In the genomic region with DNA sequence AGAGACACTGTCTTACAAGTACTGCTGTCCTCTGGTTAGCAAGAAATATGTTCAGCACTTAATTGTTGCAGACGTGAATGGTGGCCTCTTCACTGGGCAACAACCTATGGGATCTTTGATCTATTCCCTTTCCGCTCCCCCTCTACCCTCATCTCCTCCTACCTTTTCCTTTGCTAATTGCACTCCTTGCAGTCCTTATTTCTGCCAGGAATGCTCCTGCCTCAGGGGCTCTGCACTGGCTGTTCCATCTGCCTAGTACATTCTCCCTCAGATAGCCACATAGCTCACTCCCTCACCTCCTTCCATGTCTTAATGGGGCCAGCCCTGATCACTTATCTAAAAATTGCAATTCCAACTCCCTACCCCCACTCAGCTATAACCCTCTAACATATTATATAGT, we compare ENCODE assay signal across 19 cellular contexts. TPM values are rescaled to one million over a fixed set of nuclear protein-coding genes. Genes with fewer than 3 reads are reported as not detected.
A peak's percentile ranks its signal among the peaks of the same experiment; 100 is the strongest.
DNase-seq lines count a peak whose midpoint lies in the region; ATAC-seq, FAIRE-seq and TF ChIP-seq lines count a peak whose summit lies in the region.
"Had no signal": no experiment of that assay in that cellular context is flagged by ENCODE, and none has a peak within 500 bp of the region (broad histone marks: within the 10 kb centered on the region; RNA-seq: fewer than 3 reads in every experiment).

No MANE protein-coding gene starts in this region.

- no peak for TF ChIP-seq CTCF in GM23338 (conservative IDR thresholded peaks at IDR 0.05; ENCODE audit: low read depth in 2 of 2)
- TF ChIP-seq CTCF in H1 (IDR thresholded peaks at IDR 0.05; ENCODE audit: control extremely low read depth in 1 of 3, insufficient read depth in 1 of 3, low read depth in 1 of 3, low read length in 3 of 3): no peak
- no peak for TF ChIP-seq CTCF in lung (IDR thresholded peaks at IDR 0.05; ENCODE audit: control extremely low read depth, extremely low read depth)

- no peak overlapping the region for H2BK12ac ChIP-seq in H1 (ENCODE audit: low read depth, low read length)

- H3K23me2 ChIP-seq in H1 (ENCODE audit: low read depth, low read length): no peaks in the 10 kb centered on the region; the same call in 1 of the 2 replicates

- no peak overlapping the region for H3K18ac ChIP-seq in H1 (ENCODE audit: extremely low read depth, low read length)

- no peaks in the 10 kb centered on the region for H3K9me3 ChIP-seq in H1 (ENCODE audit: insufficient read depth in 2 of 2, low read depth in 1 of 2, low read length in 1 of 2)
- no peaks in the 10 kb centered on the region for H3K9me3 ChIP-seq in lung (ENCODE audit: control insufficient read depth in 2 of 2, insufficient read depth in 1 of 2, low read length in 1 of 2)
- no peaks in the 10 kb centered on the region for H3K9me3 ChIP-seq in SJCRH30 (replicated peaks)
- H3K9me3 ChIP-seq: BE2C, Caco-2 had no signal

- TF ChIP-seq POLR2A in H1 (IDR thresholded peaks at IDR 0.05; ENCODE audit: control extremely low read depth in 1 of 2, low read depth in 2 of 2, low read length in 2 of 2): no peak

- peaks cover 7% of the 10 kb centered on the region; the same call in 1 of the 2 replicates for H3F3A ChIP-seq in GM23338 (replicated peaks; ENCODE audit: low read depth)

- no peak overlapping the region for H2BK15ac ChIP-seq in H1 (ENCODE audit: low read length)

- H4K91ac ChIP-seq in H1 (replicated peaks; ENCODE audit: insufficient read length, low read length): no peak overlapping the region

- H2BK20ac ChIP-seq in H1 (ENCODE audit: low read length): no peak overlapping the region

- no peaks in the 10 kb centered on the region for H3K36me3 ChIP-seq in GM23338 (ENCODE audit: insufficient read depth)
- no peaks in the 10 kb centered on the region for H3K36me3 ChIP-seq in H1 (ENCODE audit: control insufficient read depth in 2 of 4, insufficient read depth in 4 of 4, low read length in 3 of 4)
- no peaks in the 10 kb centered on the region for H3K36me3 ChIP-seq in lung (ENCODE audit: control insufficient read depth in 2 of 2, insufficient read depth in 2 of 2, low read length in 2 of 2)
- H3K36me3 ChIP-seq in SJCRH30: no peaks in the 10 kb centered on the region
- H3K36me3 ChIP-seq: BE2C had no signal

- no peaks in the 10 kb centered on the region for H3K9me3 Mint-ChIP-seq in GM23338
- peaks cover 0 to 7% (median 0%) of the 10 kb centered on the region in 9 donors for H3K9me3 Mint-ChIP-seq in naive thymus-derived CD8-positive, alpha-beta T cell
- H3K9me3 Mint-ChIP-seq: HFFc6 had no signal

- H3K4me3 ChIP-seq in GM23338 (no peak overlapping the region), H1 (ENCODE audit: extremely low read depth in 1 of 4, insufficient read depth in 2 of 4, low read depth in 3 of 4, low read length in 4 of 4) (no peak overlapping the region), lung (no peak overlapping the region), SJCRH30 (no peak overlapping the region)

- no peak overlapping the region for H2AK5ac ChIP-seq in H1 (ENCODE audit: low read depth, low read length)

- no peak for TF ChIP-seq EP300 in H1 (IDR thresholded peaks at IDR 0.05; ENCODE audit: borderline replicate concordance in 1 of 2, low read depth in 2 of 2, low read length in 2 of 2)

- no peak overlapping the region; the same call in 1 of the 2 replicates for H3K27ac Mint-ChIP-seq in GM23338
- H3K27ac Mint-ChIP-seq in naive thymus-derived CD8-positive, alpha-beta T cell: peak overlapping the region in 1 of 10 donors; percentile 15
- H3K27ac Mint-ChIP-seq: CD4-positive, CD25-positive, alpha-beta regulatory T cell; HFFc6 had no signal

- no peak overlapping the region for H3K56ac ChIP-seq in H1 (replicated peaks; ENCODE audit: insufficient read length, low read depth, low read length)

- no peak overlapping the region for H3K4me3 Mint-ChIP-seq in GM23338
- H3K4me3 Mint-ChIP-seq in naive thymus-derived CD8-positive, alpha-beta T cell: no peak overlapping the region
- H3K4me3 Mint-ChIP-seq: HFFc6 had no signal

- DNase-seq in GM23338 (ENCODE audit: low spot score) (peak; percentile 17), H1 (ENCODE audit: low read depth in 1 of 2, low spot score in 2 of 2) (no peak), lung (ENCODE audit: low spot score) (peak; percentile 10), SJCRH30 (no peak)
- DNase-seq in naive thymus-derived CD8-positive, alpha-beta T cell: no peak
- DNase-seq: ACHN; BE2C; C1 segment of cervical spinal cord; Caco-2; CD4-positive, CD25-positive, alpha-beta regulatory T cell; GDM1; HCEC 1CT; HFFc6 had no signal

- no peak overlapping the region for H3K4me2 ChIP-seq in GM23338
- H3K4me2 ChIP-seq in H1 (ENCODE audit: insufficient read depth in 1 of 2, low read depth in 2 of 2, low read length in 2 of 2): no peak overlapping the region
- H3K4me2 ChIP-seq: KMS-11 had no signal

- no peaks in the 10 kb centered on the region for H3K9me2 ChIP-seq in GM23338 (ENCODE audit: insufficient read depth)

- no peaks in the 10 kb centered on the region for H3K27me3 Mint-ChIP-seq in GM23338 (ENCODE audit: insufficient read depth, low read depth, poor library complexity)
- peaks cover 0 to 1% (median 0%) of the 10 kb centered on the region in 5 donors for H3K27me3 Mint-ChIP-seq in naive thymus-derived CD8-positive, alpha-beta T cell

- no peaks in the 10 kb centered on the region for H4K20me1 ChIP-seq in GM23338 (replicated peaks; ENCODE audit: insufficient read depth)
- no peaks in the 10 kb centered on the region for H4K20me1 ChIP-seq in H1 (replicated peaks in 1 of 2; ENCODE audit: control insufficient read depth in 1 of 2, insufficient read depth in 2 of 2, low read length in 2 of 2)

- FAIRE-seq in H1 (lab: Jason Lieb, UNC): no peak
- FAIRE-seq: A204.1, D721Med had no signal

- H3K36me3 Mint-ChIP-seq in GM23338 (ENCODE audit: low read depth): no peaks in the 10 kb centered on the region
- H3K36me3 Mint-ChIP-seq in naive thymus-derived CD8-positive, alpha-beta T cell: no peaks in the 10 kb centered on the region
- H3K36me3 Mint-ChIP-seq: CD4-positive, CD25-positive, alpha-beta regulatory T cell had no signal

- peak overlapping the region; percentile 79; the same call in 1 of the 2 replicates for H2AFZ ChIP-seq in GM23338
- peak overlapping the region; percentile 48; the same call in 1 of the 2 replicates for H2AFZ ChIP-seq in H1 (ENCODE audit: low read length)

- no peak overlapping the region for H3K4ac ChIP-seq in H1 (replicated peaks; ENCODE audit: insufficient read length, low read depth, low read length)

- no peak overlapping the region for H3K14ac ChIP-seq in H1 (ENCODE audit: insufficient read length)

- H3K9ac ChIP-seq in H1 (replicated peaks in 1 of 4; ENCODE audit: extremely low read depth in 1 of 4, low read depth in 3 of 4, low read length in 3 of 4): no peak overlapping the region
- H3K9ac ChIP-seq: KMS-11 had no signal

- H4K5ac ChIP-seq in H1 (ENCODE audit: insufficient read length, low read depth, low read length): no peak overlapping the region

- no peak overlapping the region for H4K8ac ChIP-seq in H1 (ENCODE audit: extremely low read depth, insufficient read depth, low read length)

- POLR2A ChIA-PET in H1 (lab: Charles Lee; ENCODE audit: partially characterized antibody): no interaction called here
- POLR2A ChIA-PET in naive thymus-derived CD8-positive, alpha-beta T cell (lab: Charles Lee): no interaction called here

- no peak overlapping the region for H2BK120ac ChIP-seq in H1 (replicated peaks; ENCODE audit: low read depth, low read length)

- no peak for TF ChIP-seq RAD21 in H1 (IDR thresholded peaks at IDR 0.05 in 1 of 2, conservative IDR thresholded peaks at IDR 0.05 in 1 of 2; ENCODE audit: low read depth in 2 of 2, low read length in 2 of 2)

- H3K79me2 ChIP-seq in GM23338 (replicated peaks; ENCODE audit: insufficient read depth) (no peaks in the 10 kb centered on the region), H1 (ENCODE audit: control insufficient read depth in 1 of 2, insufficient read depth in 2 of 2, low read length in 2 of 2) (no peaks in the 10 kb centered on the region)

- H3K23ac ChIP-seq in H1 (ENCODE audit: insufficient read length): no peak overlapping the region

- no peaks in the 10 kb centered on the region for H3K79me1 ChIP-seq in H1 (ENCODE audit: low read depth, low read length)

- ATAC-seq in GM23338 (no peak), lung (ENCODE audit: insufficient read depth, low FRiP score) (no peak), HG02938 (IDR thresholded peaks at IDR 0.05; ENCODE audit: unreplicated experiment) (no peak), HG03378 (IDR thresholded peaks at IDR 0.05; ENCODE audit: unreplicated experiment) (no peak)
- ATAC-seq in naive thymus-derived CD8-positive, alpha-beta T cell: no peak

- 80% methylated on average over 2 of the region's 2 CpGs; no CpG with 5 or more reads in 1 of the 2 experiments for WGBS in H1 (ENCODE audit: extremely low coverage in 1 of 2, insufficient coverage in 1 of 2, insufficient read length in 1 of 2, insufficient replicate concordance in 2 of 2, low coverage in 1 of 2, low lambda C conversion rate in 2 of 2, missing lambda C conversion rate in 1 of 2), 2 experiments
- 86 to 91% methylated on average over 2 of the region's 2 CpGs for WGBS in lung, 2 donors

- H3K27me3 ChIP-seq in GM23338 (ENCODE audit: insufficient read depth) (no peaks in the 10 kb centered on the region), H1 (replicated peaks in 1 of 4; ENCODE audit: control insufficient read depth in 3 of 4, extremely low read depth in 1 of 4, insufficient read depth in 3 of 4, low read length in 3 of 4) (0 out of 7 replicates have a peak, but pooled peaks cover 0 to 3% (median 0%) of the 10 kb centered on the region in 4 experiments), lung (ENCODE audit: control insufficient read depth, insufficient read depth) (no peaks in the 10 kb centered on the region), SJCRH30 (no peaks in the 10 kb centered on the region)
- H3K27me3 ChIP-seq: BE2C had no signal

- CTCF ChIA-PET in H1 (lab: Charles Lee; ENCODE audit: partially characterized antibody): no interaction called here

- H2BK5ac ChIP-seq in H1 (ENCODE audit: low read depth, low read length): no peak overlapping the region

- peaks cover 6% of the 10 kb centered on the region; the same call in 1 of the 2 replicates for H3K4me1 ChIP-seq in GM23338 (ENCODE audit: insufficient read depth)
- H3K4me1 ChIP-seq in H1 (replicated peaks in 1 of 4; ENCODE audit: control insufficient read depth in 3 of 4, insufficient read depth in 4 of 4, low read length in 3 of 4): peaks cover 0 to 7% (median 3%) of the 10 kb centered on the region in 4 experiments; a peak in 4 of 7 replicates
- H3K4me1 ChIP-seq in lung (ENCODE audit: control insufficient read depth in 2 of 2, insufficient read depth in 2 of 2, low read length in 2 of 2): peaks cover 0 to 6% of the 10 kb centered on the region in 2 donors
- 0 out of 2 replicates have a peak, but pooled peaks cover 4% of the 10 kb centered on the region for H3K4me1 ChIP-seq in SJCRH30
- H3K4me1 ChIP-seq: BE2C, Caco-2 had no signal

- peaks cover 14% of the 10 kb centered on the region for H3K4me1 Mint-ChIP-seq in GM23338
- H3K4me1 Mint-ChIP-seq in naive thymus-derived CD8-positive, alpha-beta T cell: peaks cover 0 to 6% (median under 1%) of the 10 kb centered on the region in 4 donors

- H3K27ac ChIP-seq in GM23338 (ENCODE audit: low read depth): no peak overlapping the region
- H3K27ac ChIP-seq in H1 (ENCODE audit: low read depth, low read length): no peak overlapping the region
- no peak overlapping the region for H3K27ac ChIP-seq in lung (ENCODE audit: low read depth in 1 of 2, low read length in 1 of 2)
- H3K27ac ChIP-seq in SJCRH30: no peak overlapping the region
- H3K27ac ChIP-seq: HL-60, KMS-11 had no signal

RNA-seq across cellular contexts. Expression of a gene that starts 4.5 kb away (rescaled TPM):
- 28.9 and 32.7 TPM in 2 replicates for total RNA-seq in GM23338 (2014; rRNA removed; shearing (Covaris generic))
- polyA plus RNA-seq in GM23338 (2016; fragmentation: Nextera tagmentation; extraction: Ambion mirVana) (51.9 and 67.2 TPM in 2 replicates), H1 (2011; rRNA removed) (12.4 and 29.1 TPM in 2 replicates), lung (10 to 100 TPM; 15.5 to 33.0 TPM)
- 42.2 and 43.5 TPM in 2 replicates for total RNA-seq in H1 (2021; fragmentation: NEBNext Ultra II Directional; extraction: Animal tissue kit (Norgen Biotek cat#: 25700))
- 36.9 TPM for polyA plus RNA-seq in H1 (2011; cell fraction: cytosol; rRNA removed)
- 11.3 TPM for polyA plus RNA-seq in H1 (2011; cell fraction: nucleus; rRNA removed)
- 25.4 to 47.2 TPM (median 27.7 TPM) in 4 replicates for polyA plus RNA-seq in H1 (2012, experiment 1 of 2)
- 5.8 TPM for polyA plus RNA-seq in H1 (2012, experiment 2 of 2)
- 24.2 TPM for polyA plus RNA-seq in H1 (2013, experiment 1 of 2)
- 25.9 TPM for polyA plus RNA-seq in H1 (2013, experiment 2 of 2)
- polyA minus RNA-seq in H1 (2011; rRNA and poly(A)+ RNA removed): 15.0 and 28.7 TPM in 2 replicates
- 28.3 TPM for polyA minus RNA-seq in H1 (2011; cell fraction: cytosol; rRNA and poly(A)+ RNA removed)
- 22.9 TPM for polyA minus RNA-seq in H1 (2011; cell fraction: nucleus; rRNA and poly(A)+ RNA removed)
- total RNA-seq in lung: 10 to 100 TPM; 24.0 to 25.0 TPM
- 33.3 and 38.4 TPM in 2 replicates for total RNA-seq in SJCRH30 (2014; rRNA removed; shearing (Covaris generic))
- total RNA-seq in naive thymus-derived CD8-positive, alpha-beta T cell: 10 to 100 TPM; 22.7 to 26.4 TPM
- polyA plus RNA-seq in naive thymus-derived CD8-positive, alpha-beta T cell: 10 to 100 TPM; 26.0 to 38.8 (median 30.3) TPM

Comparison
In these comparisons a context has a peak if more than half of its experiments do, and no peak if none do; other contexts are left out.
1. DNase-seq: peak in GM23338 (single experiment) and lung (single experiment); none in H1 (0 of 2), SJCRH30 (0 of 2) and naive thymus-derived CD8-positive, alpha-beta T cell (0 of 10).